16 cellular contexts compared by ENCODE assay signal in genomic region chr12:71194657-71195056, GRCh38. TPM values are rescaled to one million over a fixed set of nuclear protein-coding genes. Genes with fewer than 3 reads are reported as not detected.
"Had no signal": no experiment of that assay in that cellular context is flagged by ENCODE, and none has a peak within 500 bp of the region (broad histone marks: within the 10 kb centered on the region; RNA-seq: fewer than 3 reads in every experiment).

No MANE protein-coding gene starts in this region.

- H3K4me3 Mint-ChIP-seq: activated CD8-positive, alpha-beta memory T cell treated with anti-CD3 and anti-CD28 coated beads, Interleukin-2, amount 10 ng/mL, durations not matched to agents 7 days and 5 days; activated naive CD8-positive, alpha-beta T cell; activated T-cell treated with anti-CD3 and anti-CD28 coated beads, Interleukin-2, amount 50 U/mL, for 24 hours; natural killer cell treated with Interleukin-12 subunit alpha and Interleukin-12 subunit beta and Interleukin-15 and Interleukin-18, amount 100 ng/mL, for 72 hours; stimulated activated memory B cell treated with anti-CD40 and anti-IgM and Interleukin-4, amounts not matched to agents 10 μg/mL and 1 μg/mL and 100 μg/mL, for 72 hours had no signal

- H3K4me1 Mint-ChIP-seq: activated CD8-positive, alpha-beta memory T cell treated with anti-CD3 and anti-CD28 coated beads, Interleukin-2, amount 10 ng/mL, durations not matched to agents 7 days and 5 days; stimulated activated memory B cell treated with anti-CD40 and anti-IgM and Interleukin-4, amounts not matched to agents 10 μg/mL and 1 μg/mL and 100 μg/mL, for 72 hours had no signal

- H3K9me3 Mint-ChIP-seq: activated T-cell treated with anti-CD3 and anti-CD28 coated beads, Interleukin-2, amount 50 U/mL, for 24 hours had no signal

- H3K27ac Mint-ChIP-seq: activated CD8-positive, alpha-beta memory T cell treated with anti-CD3 and anti-CD28 coated beads, Interleukin-2, amount 10 ng/mL, durations not matched to agents 7 days and 5 days; activated naive CD8-positive, alpha-beta T cell; activated T-cell treated with anti-CD3 and anti-CD28 coated beads, Interleukin-2, amount 50 U/mL, for 24 hours; natural killer cell treated with Interleukin-12 subunit alpha and Interleukin-12 subunit beta and Interleukin-15 and Interleukin-18, amount 100 ng/mL, for 72 hours; stimulated activated memory B cell treated with anti-CD40 and anti-IgM and Interleukin-4, amounts not matched to agents 10 μg/mL and 1 μg/mL and 100 μg/mL, for 72 hours had no signal

- H3K36me3 Mint-ChIP-seq: activated CD8-positive, alpha-beta memory T cell treated with anti-CD3 and anti-CD28 coated beads, Interleukin-2, amount 10 ng/mL, durations not matched to agents 7 days and 5 days; activated naive CD8-positive, alpha-beta T cell; natural killer cell treated with Interleukin-12 subunit alpha and Interleukin-12 subunit beta and Interleukin-15 and Interleukin-18, amount 100 ng/mL, for 72 hours; stimulated activated memory B cell treated with anti-CD40 and anti-IgM and Interleukin-4, amounts not matched to agents 10 μg/mL and 1 μg/mL and 100 μg/mL, for 72 hours had no signal

- ATAC-seq: activated CD4-positive, CD25-positive, alpha-beta regulatory T cell treated with anti-CD3 and anti-CD28 coated beads, Interleukin-2, amount 50 U/mL, for 24 hours; activated CD8-positive, alpha-beta memory T cell treated with anti-CD3 and anti-CD28 coated beads, Interleukin-2, amount 10 ng/mL, durations not matched to agents 7 days and 5 days; left lobe of liver; natural killer cell treated with Interleukin-12 subunit alpha and Interleukin-12 subunit beta and Interleukin-15 and Interleukin-18, amount 100 ng/mL, for 72 hours; right cardiac atrium; stimulated activated memory B cell treated with anti-CD40 and anti-IgM and Interleukin-4, amounts not matched to agents 10 μg/mL and 1 μg/mL and 100 μg/mL, for 72 hours had no signal

- H3K27me3 Mint-ChIP-seq: activated CD8-positive, alpha-beta memory T cell treated with anti-CD3 and anti-CD28 coated beads, Interleukin-2, amount 10 ng/mL, durations not matched to agents 7 days and 5 days; activated T-cell treated with anti-CD3 and anti-CD28 coated beads, Interleukin-2, amount 50 U/mL, for 24 hours; natural killer cell treated with Interleukin-12 subunit alpha and Interleukin-12 subunit beta and Interleukin-15 and Interleukin-18, amount 100 ng/mL, for 72 hours; progenitor cell of endocrine pancreas; stimulated activated memory B cell treated with anti-CD40 and anti-IgM and Interleukin-4, amounts not matched to agents 10 μg/mL and 1 μg/mL and 100 μg/mL, for 72 hours had no signal

- DNase-seq: activated CD4-positive, alpha-beta T cell treated with anti-CD3 and anti-CD28 coated beads, Interleukin-2, amount 50 U/mL, for 48 hours; activated CD8-positive, alpha-beta memory T cell treated with anti-CD3 and anti-CD28 coated beads, Interleukin-2, amount 10 ng/mL, durations not matched to agents 7 days and 5 days; activated effector memory CD4-positive, alpha-beta T cell treated with anti-CD3 and anti-CD28 coated beads, Interleukin-2, amount 50 U/mL, for 16 hours; activated T-cell treated with anti-CD3 and anti-CD28 coated beads, Interleukin-2, amount 50 U/mL, for 24 hours; amygdala; dorsolateral prefrontal cortex; foreskin fibroblast; nucleus accumbens had no signal

RNA-seq across cellular contexts. Expression of gene TSPAN8, which starts 36.9 kb away (rescaled TPM):
- total RNA-seq: activated CD8-positive, alpha-beta memory T cell treated with anti-CD3 and anti-CD28 coated beads, Interleukin-2, amount 10 ng/mL, durations not matched to agents 7 days and 5 days; natural killer cell treated with Interleukin-12 subunit alpha and Interleukin-12 subunit beta and Interleukin-15 and Interleukin-18, amount 100 ng/mL, for 72 hours; smooth muscle cell had no signal
